Comparison of ENCODE assay signal across 20 cellular contexts in genomic region chr1:16267690-16268180, GRCh38.
"Had no signal": no experiment of that assay in that cellular context is flagged by ENCODE, and none has a peak within 500 bp of the region (broad histone marks: within the 10 kb centered on the region; RNA-seq: fewer than 3 reads in every experiment).

No MANE protein-coding gene starts in this region.

- FAIRE-seq: islet of Langerhans had no signal

- H3K27ac Mint-ChIP-seq: activated CD8-positive, alpha-beta T cell treated with anti-CD3 and anti-CD28 coated beads for 36 hours; activated T-helper 1 cell treated with anti-CD3 and anti-CD28 coated beads, Interleukin-12 subunit alpha, Interleukin-12 subunit beta, Interleukin-2, Interleukin-4 antibody, amounts not matched to agents 30 ng/mL and 10 ng/mL and 1 ng/mL, durations not matched to agents 14 hours and 24 hours and 36 hours; dendritic cell treated with granulocyte-macrophage colony-stimulating factor and Interleukin-4, amounts not matched to agents 40 ng/mL and 50 ng/mL, for 4 days; endodermal cell; nephron progenitor cell; type B pancreatic cell had no signal

- H3K9me3 ChIP-seq: body of pancreas, esophagus muscularis mucosa, suprapubic skin had no signal

- DNase-seq: activated CD4-positive, alpha-beta T cell treated with anti-CD3 and anti-CD28 coated beads for 36 hours; activated CD8-positive, alpha-beta memory T cell treated with anti-CD3 and anti-CD28 coated beads, Interleukin-2, amount 50 U/mL, for 4 hours; activated CD8-positive, alpha-beta T cell treated with anti-CD3 and anti-CD28 coated beads for 36 hours; activated naive CD4-positive, alpha-beta T cell; body of pancreas; cerebellar nuclear complex; endodermal cell; foreskin fibroblast; head of caudate nucleus; nephron progenitor cell; stimulated activated CD4-positive, alpha-beta T cell treated with anti-CD3 and anti-CD28 coated beads, Interleukin-4, amount 100 ng/mL, for 1 hour; stimulated activated CD8-positive, alpha-beta memory T cell treated with anti-CD3 and anti-CD28 coated beads, Interleukin-4, amount 100 ng/mL, for 48 hours; stimulated activated naive CD8-positive, alpha-beta T cell treated with anti-CD3 and anti-CD28 coated beads, Interleukin-15, Interleukin-2, amounts not matched to agents 100 U/mL and 50 U/mL, for 24 hours; T-helper 9 cell had no signal

- ATAC-seq: activated CD4-positive, alpha-beta T cell treated with anti-CD3 and anti-CD28 coated beads for 36 hours; activated CD8-positive, alpha-beta T cell treated with anti-CD3 and anti-CD28 coated beads for 36 hours; body of pancreas; stimulated activated naive CD8-positive, alpha-beta T cell treated with anti-CD3 and anti-CD28 coated beads, Interleukin-15, Interleukin-2, amounts not matched to agents 100 U/mL and 50 U/mL, for 24 hours had no signal

- H3K27me3 ChIP-seq: body of pancreas, esophagus muscularis mucosa, suprapubic skin had no signal

- H3K27me3 Mint-ChIP-seq: activated CD4-positive, alpha-beta T cell treated with anti-CD3 and anti-CD28 coated beads for 36 hours; activated CD8-positive, alpha-beta T cell treated with anti-CD3 and anti-CD28 coated beads for 36 hours; dendritic cell treated with granulocyte-macrophage colony-stimulating factor and Interleukin-4, amounts not matched to agents 40 ng/mL and 50 ng/mL, for 4 days; type B pancreatic cell had no signal

- H3K27ac ChIP-seq: body of pancreas, esophagus muscularis mucosa, suprapubic skin had no signal

- H3K9me3 Mint-ChIP-seq: activated CD8-positive, alpha-beta T cell treated with anti-CD3 and anti-CD28 coated beads for 36 hours; activated T-helper 1 cell treated with anti-CD3 and anti-CD28 coated beads, Interleukin-12 subunit alpha, Interleukin-12 subunit beta, Interleukin-2, Interleukin-4 antibody, amounts not matched to agents 30 ng/mL and 10 ng/mL and 1 ng/mL, durations not matched to agents 14 hours and 24 hours and 36 hours; dendritic cell treated with granulocyte-macrophage colony-stimulating factor and Interleukin-4, amounts not matched to agents 40 ng/mL and 50 ng/mL, for 4 days; endodermal cell; nephron progenitor cell; type B pancreatic cell had no signal

- H3K4me3 Mint-ChIP-seq: activated CD4-positive, alpha-beta T cell treated with anti-CD3 and anti-CD28 coated beads for 36 hours; activated CD8-positive, alpha-beta T cell treated with anti-CD3 and anti-CD28 coated beads for 36 hours; activated T-helper 1 cell treated with anti-CD3 and anti-CD28 coated beads, Interleukin-12 subunit alpha, Interleukin-12 subunit beta, Interleukin-2, Interleukin-4 antibody, amounts not matched to agents 30 ng/mL and 10 ng/mL and 1 ng/mL, durations not matched to agents 14 hours and 24 hours and 36 hours; dendritic cell treated with granulocyte-macrophage colony-stimulating factor and Interleukin-4, amounts not matched to agents 40 ng/mL and 50 ng/mL, for 4 days; endodermal cell; nephron progenitor cell; type B pancreatic cell had no signal

- H3K4me3 ChIP-seq: body of pancreas, esophagus muscularis mucosa, suprapubic skin had no signal
